ENCODE assay signal across 1 cellular context in the genomic region with DNA sequence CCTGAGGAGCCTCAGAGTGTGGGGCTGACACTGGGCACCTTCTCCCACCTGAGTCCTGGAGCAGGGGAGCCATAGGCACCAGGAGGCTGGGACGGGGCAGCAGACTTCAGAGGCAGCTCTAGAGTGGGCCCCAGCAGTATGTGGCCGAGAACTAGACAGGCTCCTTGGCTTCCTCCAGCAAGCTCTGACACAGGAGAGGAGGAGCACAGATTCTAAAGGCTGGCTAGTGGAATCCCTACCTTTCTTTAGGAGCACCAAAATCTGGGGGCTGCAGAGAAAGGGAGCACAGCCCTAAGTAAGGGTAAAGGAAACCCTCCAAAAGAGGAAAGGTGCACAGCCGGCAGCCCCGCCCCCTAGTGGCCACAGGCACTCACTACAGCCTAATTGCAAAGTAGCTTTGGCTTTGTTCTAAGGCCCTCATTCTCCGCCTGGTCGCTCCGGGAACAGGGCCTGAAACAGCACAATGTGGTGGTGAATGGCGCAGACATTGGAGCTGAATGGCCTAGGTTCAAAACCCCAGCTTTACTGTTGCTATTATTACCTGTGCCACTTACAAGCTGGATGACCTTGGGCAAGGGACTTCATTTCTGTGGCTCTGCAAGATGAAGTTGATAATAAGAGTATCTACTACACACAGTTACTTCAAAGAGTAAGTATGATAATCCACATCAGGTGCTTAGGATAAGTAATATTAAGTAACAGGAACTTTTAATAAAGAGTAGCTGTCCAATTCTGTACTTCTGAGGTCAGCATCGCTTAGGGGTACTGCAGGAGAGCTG.
A peak's percentile ranks its signal among the peaks of the same experiment; 100 is the strongest.
TF ChIP-seq lines count a peak whose summit lies in the region.

No MANE protein-coding gene starts in this region.

TF ChIP-seq in K562, 482 proteins besides CTCF, POLR2A, EP300 and RAD21 (continued from another document and continues in another):
- TF ChIP-seq, protein P1, sequence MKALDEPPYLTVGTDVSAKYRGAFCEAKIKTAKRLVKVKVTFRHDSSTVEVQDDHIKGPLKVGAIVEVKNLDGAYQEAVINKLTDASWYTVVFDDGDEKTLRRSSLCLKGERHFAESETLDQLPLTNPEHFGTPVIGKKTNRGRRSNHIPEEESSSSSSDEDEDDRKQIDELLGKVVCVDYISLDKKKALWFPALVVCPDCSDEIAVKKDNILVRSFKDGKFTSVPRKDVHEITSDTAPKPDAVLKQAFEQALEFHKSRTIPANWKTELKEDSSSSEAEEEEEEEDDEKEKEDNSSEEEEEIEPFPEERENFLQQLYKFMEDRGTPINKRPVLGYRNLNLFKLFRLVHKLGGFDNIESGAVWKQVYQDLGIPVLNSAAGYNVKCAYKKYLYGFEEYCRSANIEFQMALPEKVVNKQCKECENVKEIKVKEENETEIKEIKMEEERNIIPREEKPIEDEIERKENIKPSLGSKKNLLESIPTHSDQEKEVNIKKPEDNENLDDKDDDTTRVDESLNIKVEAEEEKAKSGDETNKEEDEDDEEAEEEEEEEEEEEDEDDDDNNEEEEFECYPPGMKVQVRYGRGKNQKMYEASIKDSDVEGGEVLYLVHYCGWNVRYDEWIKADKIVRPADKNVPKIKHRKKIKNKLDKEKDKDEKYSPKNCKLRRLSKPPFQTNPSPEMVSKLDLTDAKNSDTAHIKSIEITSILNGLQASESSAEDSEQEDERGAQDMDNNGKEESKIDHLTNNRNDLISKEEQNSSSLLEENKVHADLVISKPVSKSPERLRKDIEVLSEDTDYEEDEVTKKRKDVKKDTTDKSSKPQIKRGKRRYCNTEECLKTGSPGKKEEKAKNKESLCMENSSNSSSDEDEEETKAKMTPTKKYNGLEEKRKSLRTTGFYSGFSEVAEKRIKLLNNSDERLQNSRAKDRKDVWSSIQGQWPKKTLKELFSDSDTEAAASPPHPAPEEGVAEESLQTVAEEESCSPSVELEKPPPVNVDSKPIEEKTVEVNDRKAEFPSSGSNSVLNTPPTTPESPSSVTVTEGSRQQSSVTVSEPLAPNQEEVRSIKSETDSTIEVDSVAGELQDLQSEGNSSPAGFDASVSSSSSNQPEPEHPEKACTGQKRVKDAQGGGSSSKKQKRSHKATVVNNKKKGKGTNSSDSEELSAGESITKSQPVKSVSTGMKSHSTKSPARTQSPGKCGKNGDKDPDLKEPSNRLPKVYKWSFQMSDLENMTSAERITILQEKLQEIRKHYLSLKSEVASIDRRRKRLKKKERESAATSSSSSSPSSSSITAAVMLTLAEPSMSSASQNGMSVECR (CRISPR knock-in tag; IDR thresholded peaks at IDR 0.05): no peak
- TF ChIP-seq, protein P2, sequence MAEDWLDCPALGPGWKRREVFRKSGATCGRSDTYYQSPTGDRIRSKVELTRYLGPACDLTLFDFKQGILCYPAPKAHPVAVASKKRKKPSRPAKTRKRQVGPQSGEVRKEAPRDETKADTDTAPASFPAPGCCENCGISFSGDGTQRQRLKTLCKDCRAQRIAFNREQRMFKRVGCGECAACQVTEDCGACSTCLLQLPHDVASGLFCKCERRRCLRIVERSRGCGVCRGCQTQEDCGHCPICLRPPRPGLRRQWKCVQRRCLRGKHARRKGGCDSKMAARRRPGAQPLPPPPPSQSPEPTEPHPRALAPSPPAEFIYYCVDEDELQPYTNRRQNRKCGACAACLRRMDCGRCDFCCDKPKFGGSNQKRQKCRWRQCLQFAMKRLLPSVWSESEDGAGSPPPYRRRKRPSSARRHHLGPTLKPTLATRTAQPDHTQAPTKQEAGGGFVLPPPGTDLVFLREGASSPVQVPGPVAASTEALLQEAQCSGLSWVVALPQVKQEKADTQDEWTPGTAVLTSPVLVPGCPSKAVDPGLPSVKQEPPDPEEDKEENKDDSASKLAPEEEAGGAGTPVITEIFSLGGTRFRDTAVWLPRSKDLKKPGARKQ (CRISPR knock-in tag; IDR thresholded peaks at IDR 0.05): no peak
- TF ChIP-seq SMC3 (conservative IDR thresholded peaks at IDR 0.05; ENCODE audit: insufficient read depth, low read depth, low read length): peak; percentile 78
- TF ChIP-seq, protein P3, sequence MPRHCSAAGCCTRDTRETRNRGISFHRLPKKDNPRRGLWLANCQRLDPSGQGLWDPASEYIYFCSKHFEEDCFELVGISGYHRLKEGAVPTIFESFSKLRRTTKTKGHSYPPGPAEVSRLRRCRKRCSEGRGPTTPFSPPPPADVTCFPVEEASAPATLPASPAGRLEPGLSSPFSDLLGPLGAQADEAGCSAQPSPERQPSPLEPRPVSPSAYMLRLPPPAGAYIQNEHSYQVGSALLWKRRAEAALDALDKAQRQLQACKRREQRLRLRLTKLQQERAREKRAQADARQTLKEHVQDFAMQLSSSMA (CRISPR knock-in tag; IDR thresholded peaks at IDR 0.05): no peak
- TF ChIP-seq, protein P4, sequence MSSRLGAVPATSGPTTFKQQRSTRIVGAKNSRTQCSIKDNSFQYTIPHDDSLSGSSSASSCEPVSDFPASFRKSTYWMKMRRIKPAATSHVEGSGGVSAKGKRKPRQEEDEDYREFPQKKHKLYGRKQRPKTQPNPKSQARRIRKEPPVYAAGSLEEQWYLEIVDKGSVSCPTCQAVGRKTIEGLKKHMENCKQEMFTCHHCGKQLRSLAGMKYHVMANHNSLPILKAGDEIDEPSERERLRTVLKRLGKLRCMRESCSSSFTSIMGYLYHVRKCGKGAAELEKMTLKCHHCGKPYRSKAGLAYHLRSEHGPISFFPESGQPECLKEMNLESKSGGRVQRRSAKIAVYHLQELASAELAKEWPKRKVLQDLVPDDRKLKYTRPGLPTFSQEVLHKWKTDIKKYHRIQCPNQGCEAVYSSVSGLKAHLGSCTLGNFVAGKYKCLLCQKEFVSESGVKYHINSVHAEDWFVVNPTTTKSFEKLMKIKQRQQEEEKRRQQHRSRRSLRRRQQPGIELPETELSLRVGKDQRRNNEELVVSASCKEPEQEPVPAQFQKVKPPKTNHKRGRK (tag; IDR thresholded peaks at IDR 0.05): no peak
- no peak for TF ChIP-seq ZNF551 (CRISPR knock-in tag; IDR thresholded peaks at IDR 0.05)
- 0 out of 2 replicates have a peak, but pooled peaks have one; percentile 11 for TF ChIP-seq ESRRA (IDR thresholded peaks at IDR 0.05; ENCODE audit: borderline replicate concordance, low read depth)
- TF ChIP-seq SMAD2 (IDR thresholded peaks at IDR 0.05; ENCODE audit: low read depth, low read length): no peak
- TF ChIP-seq, protein P5, sequence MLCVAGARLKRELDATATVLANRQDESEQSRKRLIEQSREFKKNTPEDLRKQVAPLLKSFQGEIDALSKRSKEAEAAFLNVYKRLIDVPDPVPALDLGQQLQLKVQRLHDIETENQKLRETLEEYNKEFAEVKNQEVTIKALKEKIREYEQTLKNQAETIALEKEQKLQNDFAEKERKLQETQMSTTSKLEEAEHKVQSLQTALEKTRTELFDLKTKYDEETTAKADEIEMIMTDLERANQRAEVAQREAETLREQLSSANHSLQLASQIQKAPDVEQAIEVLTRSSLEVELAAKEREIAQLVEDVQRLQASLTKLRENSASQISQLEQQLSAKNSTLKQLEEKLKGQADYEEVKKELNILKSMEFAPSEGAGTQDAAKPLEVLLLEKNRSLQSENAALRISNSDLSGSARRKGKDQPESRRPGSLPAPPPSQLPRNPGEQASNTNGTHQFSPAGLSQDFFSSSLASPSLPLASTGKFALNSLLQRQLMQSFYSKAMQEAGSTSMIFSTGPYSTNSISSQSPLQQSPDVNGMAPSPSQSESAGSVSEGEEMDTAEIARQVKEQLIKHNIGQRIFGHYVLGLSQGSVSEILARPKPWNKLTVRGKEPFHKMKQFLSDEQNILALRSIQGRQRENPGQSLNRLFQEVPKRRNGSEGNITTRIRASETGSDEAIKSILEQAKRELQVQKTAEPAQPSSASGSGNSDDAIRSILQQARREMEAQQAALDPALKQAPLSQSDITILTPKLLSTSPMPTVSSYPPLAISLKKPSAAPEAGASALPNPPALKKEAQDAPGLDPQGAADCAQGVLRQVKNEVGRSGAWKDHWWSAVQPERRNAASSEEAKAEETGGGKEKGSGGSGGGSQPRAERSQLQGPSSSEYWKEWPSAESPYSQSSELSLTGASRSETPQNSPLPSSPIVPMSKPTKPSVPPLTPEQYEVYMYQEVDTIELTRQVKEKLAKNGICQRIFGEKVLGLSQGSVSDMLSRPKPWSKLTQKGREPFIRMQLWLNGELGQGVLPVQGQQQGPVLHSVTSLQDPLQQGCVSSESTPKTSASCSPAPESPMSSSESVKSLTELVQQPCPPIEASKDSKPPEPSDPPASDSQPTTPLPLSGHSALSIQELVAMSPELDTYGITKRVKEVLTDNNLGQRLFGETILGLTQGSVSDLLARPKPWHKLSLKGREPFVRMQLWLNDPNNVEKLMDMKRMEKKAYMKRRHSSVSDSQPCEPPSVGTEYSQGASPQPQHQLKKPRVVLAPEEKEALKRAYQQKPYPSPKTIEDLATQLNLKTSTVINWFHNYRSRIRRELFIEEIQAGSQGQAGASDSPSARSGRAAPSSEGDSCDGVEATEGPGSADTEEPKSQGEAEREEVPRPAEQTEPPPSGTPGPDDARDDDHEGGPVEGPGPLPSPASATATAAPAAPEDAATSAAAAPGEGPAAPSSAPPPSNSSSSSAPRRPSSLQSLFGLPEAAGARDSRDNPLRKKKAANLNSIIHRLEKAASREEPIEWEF (CRISPR knock-in tag; IDR thresholded peaks at IDR 0.05): no peak
- no peak for TF ChIP-seq POLR2H (tag; IDR thresholded peaks at IDR 0.05; ENCODE audit: low read depth)
- no peak for TF ChIP-seq ZNF140 (CRISPR knock-in tag; IDR thresholded peaks at IDR 0.05)
- TF ChIP-seq MCM7 (IDR thresholded peaks at IDR 0.05): no peak
- TF ChIP-seq, protein P6, sequence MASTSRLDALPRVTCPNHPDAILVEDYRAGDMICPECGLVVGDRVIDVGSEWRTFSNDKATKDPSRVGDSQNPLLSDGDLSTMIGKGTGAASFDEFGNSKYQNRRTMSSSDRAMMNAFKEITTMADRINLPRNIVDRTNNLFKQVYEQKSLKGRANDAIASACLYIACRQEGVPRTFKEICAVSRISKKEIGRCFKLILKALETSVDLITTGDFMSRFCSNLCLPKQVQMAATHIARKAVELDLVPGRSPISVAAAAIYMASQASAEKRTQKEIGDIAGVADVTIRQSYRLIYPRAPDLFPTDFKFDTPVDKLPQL (IDR thresholded peaks at IDR 0.05; ENCODE audit: extremely low read depth, insufficient read length): no peak
- no peak for TF ChIP-seq ZBTB8A (IDR thresholded peaks at IDR 0.05; ENCODE audit: partially characterized antibody)
- TF ChIP-seq, protein P7, sequence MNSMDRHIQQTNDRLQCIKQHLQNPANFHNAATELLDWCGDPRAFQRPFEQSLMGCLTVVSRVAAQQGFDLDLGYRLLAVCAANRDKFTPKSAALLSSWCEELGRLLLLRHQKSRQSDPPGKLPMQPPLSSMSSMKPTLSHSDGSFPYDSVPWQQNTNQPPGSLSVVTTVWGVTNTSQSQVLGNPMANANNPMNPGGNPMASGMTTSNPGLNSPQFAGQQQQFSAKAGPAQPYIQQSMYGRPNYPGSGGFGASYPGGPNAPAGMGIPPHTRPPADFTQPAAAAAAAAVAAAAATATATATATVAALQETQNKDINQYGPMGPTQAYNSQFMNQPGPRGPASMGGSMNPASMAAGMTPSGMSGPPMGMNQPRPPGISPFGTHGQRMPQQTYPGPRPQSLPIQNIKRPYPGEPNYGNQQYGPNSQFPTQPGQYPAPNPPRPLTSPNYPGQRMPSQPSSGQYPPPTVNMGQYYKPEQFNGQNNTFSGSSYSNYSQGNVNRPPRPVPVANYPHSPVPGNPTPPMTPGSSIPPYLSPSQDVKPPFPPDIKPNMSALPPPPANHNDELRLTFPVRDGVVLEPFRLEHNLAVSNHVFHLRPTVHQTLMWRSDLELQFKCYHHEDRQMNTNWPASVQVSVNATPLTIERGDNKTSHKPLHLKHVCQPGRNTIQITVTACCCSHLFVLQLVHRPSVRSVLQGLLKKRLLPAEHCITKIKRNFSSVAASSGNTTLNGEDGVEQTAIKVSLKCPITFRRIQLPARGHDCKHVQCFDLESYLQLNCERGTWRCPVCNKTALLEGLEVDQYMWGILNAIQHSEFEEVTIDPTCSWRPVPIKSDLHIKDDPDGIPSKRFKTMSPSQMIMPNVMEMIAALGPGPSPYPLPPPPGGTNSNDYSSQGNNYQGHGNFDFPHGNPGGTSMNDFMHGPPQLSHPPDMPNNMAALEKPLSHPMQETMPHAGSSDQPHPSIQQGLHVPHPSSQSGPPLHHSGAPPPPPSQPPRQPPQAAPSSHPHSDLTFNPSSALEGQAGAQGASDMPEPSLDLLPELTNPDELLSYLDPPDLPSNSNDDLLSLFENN (IDR thresholded peaks at IDR 0.05; ENCODE audit: low read depth in 2 of 2, low read length in 2 of 2): no peak
- TF ChIP-seq MTA3 (IDR thresholded peaks at IDR 0.05; ENCODE audit: borderline replicate concordance): 0 out of 2 replicates have a peak, but pooled peaks have one; percentile 31
- no peak for TF ChIP-seq NFXL1 (CRISPR knock-in tag; IDR thresholded peaks at IDR 0.05)
- TF ChIP-seq CCNT2 (IDR thresholded peaks at IDR 0.05; ENCODE audit: borderline replicate concordance, extremely low read depth, insufficient read length, low read depth, low read length): no peak
- TF ChIP-seq TOE1 (IDR thresholded peaks at IDR 0.05; ENCODE audit: borderline replicate concordance): no peak
- no peak for TF ChIP-seq TOE1 (CRISPR knock-in tag; IDR thresholded peaks at IDR 0.05; ENCODE audit: borderline replicate concordance, low read depth)
- TF ChIP-seq IRF2 (CRISPR knock-in tag; IDR thresholded peaks at IDR 0.05): no peak
- TF ChIP-seq CBX5 (IDR thresholded peaks at IDR 0.05; ENCODE audit: borderline replicate concordance, low read depth): no peak
- TF ChIP-seq, protein P8, sequence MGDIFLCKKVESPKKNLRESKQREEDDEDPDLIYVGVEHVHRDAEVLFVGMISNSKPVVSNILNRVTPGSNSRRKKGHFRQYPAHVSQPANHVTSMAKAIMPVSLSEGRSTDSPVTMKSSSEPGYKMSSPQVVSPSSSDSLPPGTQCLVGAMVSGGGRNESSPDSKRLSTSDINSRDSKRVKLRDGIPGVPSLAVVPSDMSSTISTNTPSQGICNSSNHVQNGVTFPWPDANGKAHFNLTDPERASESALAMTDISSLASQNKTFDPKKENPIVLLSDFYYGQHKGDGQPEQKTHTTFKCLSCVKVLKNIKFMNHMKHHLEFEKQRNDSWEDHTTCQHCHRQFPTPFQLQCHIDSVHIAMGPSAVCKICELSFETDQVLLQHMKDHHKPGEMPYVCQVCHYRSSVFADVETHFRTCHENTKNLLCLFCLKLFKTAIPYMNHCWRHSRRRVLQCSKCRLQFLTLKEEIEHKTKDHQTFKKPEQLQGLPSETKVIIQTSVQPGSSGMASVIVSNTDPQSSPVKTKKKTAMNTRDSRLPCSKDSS (IDR thresholded peaks at IDR 0.05; ENCODE audit: low read depth, partially characterized antibody): no peak
- TF ChIP-seq ZNF766 (CRISPR knock-in tag; conservative IDR thresholded peaks at IDR 0.05): peak; percentile 77; the same call in 1 of the 2 replicates
- TF ChIP-seq HNRNPUL1 (IDR thresholded peaks at IDR 0.05; ENCODE audit: low read length): no peak
- TF ChIP-seq HMG20B (CRISPR knock-in tag; IDR thresholded peaks at IDR 0.05): no peak
- TF ChIP-seq, protein P9, sequence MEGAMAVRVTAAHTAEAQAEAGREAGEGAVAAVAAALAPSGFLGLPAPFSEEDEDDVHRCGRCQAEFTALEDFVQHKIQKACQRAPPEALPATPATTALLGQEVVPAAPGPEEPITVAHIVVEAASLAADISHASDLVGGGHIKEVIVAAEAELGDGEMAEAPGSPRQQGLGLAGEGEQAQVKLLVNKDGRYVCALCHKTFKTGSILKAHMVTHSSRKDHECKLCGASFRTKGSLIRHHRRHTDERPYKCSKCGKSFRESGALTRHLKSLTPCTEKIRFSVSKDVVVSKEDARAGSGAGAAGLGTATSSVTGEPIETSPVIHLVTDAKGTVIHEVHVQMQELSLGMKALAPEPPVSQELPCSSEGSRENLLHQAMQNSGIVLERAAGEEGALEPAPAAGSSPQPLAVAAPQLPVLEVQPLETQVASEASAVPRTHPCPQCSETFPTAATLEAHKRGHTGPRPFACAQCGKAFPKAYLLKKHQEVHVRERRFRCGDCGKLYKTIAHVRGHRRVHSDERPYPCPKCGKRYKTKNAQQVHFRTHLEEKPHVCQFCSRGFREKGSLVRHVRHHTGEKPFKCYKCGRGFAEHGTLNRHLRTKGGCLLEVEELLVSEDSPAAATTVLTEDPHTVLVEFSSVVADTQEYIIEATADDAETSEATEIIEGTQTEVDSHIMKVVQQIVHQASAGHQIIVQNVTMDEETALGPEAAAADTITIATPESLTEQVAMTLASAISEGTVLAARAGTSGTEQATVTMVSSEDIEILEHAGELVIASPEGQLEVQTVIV (CRISPR knock-in tag; IDR thresholded peaks at IDR 0.05; ENCODE audit: borderline replicate concordance): no peak
- no peak for TF ChIP-seq MYNN (IDR thresholded peaks at IDR 0.05)
- no peak for TF ChIP-seq MYNN (CRISPR knock-in tag; IDR thresholded peaks at IDR 0.05)
